14 cellular contexts compared by ENCODE assay signal in genomic region chr22:28008649-28009048, GRCh38.
"Had no signal": no experiment of that assay in that cellular context is flagged by ENCODE, and none has a peak within 500 bp of the region (broad histone marks: within the 10 kb centered on the region; RNA-seq: fewer than 3 reads in every experiment).

No MANE protein-coding gene starts in this region.

- H3K4me3 ChIP-seq: ascending aorta, right lobe of liver, skin epidermis, thyroid gland had no signal

- H3K36me3 ChIP-seq: right lobe of liver, thyroid gland had no signal

- H3K9me3 Mint-ChIP-seq: activated naive CD4-positive, alpha-beta T cell treated with anti-CD3 and anti-CD28 coated beads for 36 hours; activated naive CD8-positive, alpha-beta T cell treated with anti-CD3 and anti-CD28 coated beads for 36 hours; dendritic cell treated with granulocyte-macrophage colony-stimulating factor and Interleukin-4, amounts not matched to agents 40 ng/mL and 50 ng/mL, for 4 days; endodermal cell; natural killer cell treated with Interleukin-12 subunit alpha and Interleukin-12 subunit beta and Interleukin-15 and Interleukin-18, amount 100 ng/mL, for 72 hours; stimulated activated memory B cell treated with anti-CD40 and anti-IgM and Interleukin-4, amounts not matched to agents 10 μg/mL and 1 μg/mL and 100 μg/mL, for 72 hours; stimulated activated naive CD8-positive, alpha-beta T cell treated with anti-CD3 and anti-CD28 coated beads, Interleukin-15, amount 100 ng/mL, for 72 hours; T-cell; T-helper 2 cell treated with Interferon-gamma antibody and Interleukin-4, amounts not matched to agents 5 μg/mL and 100 μg/mL, for 36 hours had no signal

- H3K27ac Mint-ChIP-seq: activated CD4-positive, alpha-beta T cell treated with anti-CD3 and anti-CD28 coated beads for 36 hours; activated naive CD4-positive, alpha-beta T cell treated with anti-CD3 and anti-CD28 coated beads for 36 hours; activated naive CD8-positive, alpha-beta T cell treated with anti-CD3 and anti-CD28 coated beads for 36 hours; dendritic cell treated with granulocyte-macrophage colony-stimulating factor and Interleukin-4, amounts not matched to agents 40 ng/mL and 50 ng/mL, for 4 days; endodermal cell; natural killer cell treated with Interleukin-12 subunit alpha and Interleukin-12 subunit beta and Interleukin-15 and Interleukin-18, amount 100 ng/mL, for 72 hours; stimulated activated memory B cell treated with anti-CD40 and anti-IgM and Interleukin-4, amounts not matched to agents 10 μg/mL and 1 μg/mL and 100 μg/mL, for 72 hours; stimulated activated naive CD8-positive, alpha-beta T cell treated with anti-CD3 and anti-CD28 coated beads, Interleukin-15, amount 100 ng/mL, for 72 hours; T-cell; T-helper 2 cell treated with Interferon-gamma antibody and Interleukin-4, amounts not matched to agents 5 μg/mL and 100 μg/mL, for 36 hours had no signal

- H3K4me1 ChIP-seq: right lobe of liver had no signal

- H3K4me1 Mint-ChIP-seq: activated CD4-positive, alpha-beta T cell treated with anti-CD3 and anti-CD28 coated beads for 36 hours; activated naive CD8-positive, alpha-beta T cell treated with anti-CD3 and anti-CD28 coated beads for 36 hours; stimulated activated memory B cell treated with anti-CD40 and anti-IgM and Interleukin-4, amounts not matched to agents 10 μg/mL and 1 μg/mL and 100 μg/mL, for 72 hours; stimulated activated naive CD8-positive, alpha-beta T cell treated with anti-CD3 and anti-CD28 coated beads, Interleukin-15, amount 100 ng/mL, for 72 hours; T-cell had no signal

- H3K27ac ChIP-seq: ascending aorta, right lobe of liver, thyroid gland had no signal

- H3K27me3 ChIP-seq: ascending aorta, right lobe of liver, thyroid gland had no signal

- H3K4me3 Mint-ChIP-seq: activated CD4-positive, alpha-beta T cell treated with anti-CD3 and anti-CD28 coated beads for 36 hours; activated naive CD4-positive, alpha-beta T cell treated with anti-CD3 and anti-CD28 coated beads for 36 hours; activated naive CD8-positive, alpha-beta T cell treated with anti-CD3 and anti-CD28 coated beads for 36 hours; dendritic cell treated with granulocyte-macrophage colony-stimulating factor and Interleukin-4, amounts not matched to agents 40 ng/mL and 50 ng/mL, for 4 days; endodermal cell; natural killer cell treated with Interleukin-12 subunit alpha and Interleukin-12 subunit beta and Interleukin-15 and Interleukin-18, amount 100 ng/mL, for 72 hours; stimulated activated memory B cell treated with anti-CD40 and anti-IgM and Interleukin-4, amounts not matched to agents 10 μg/mL and 1 μg/mL and 100 μg/mL, for 72 hours; stimulated activated naive CD8-positive, alpha-beta T cell treated with anti-CD3 and anti-CD28 coated beads, Interleukin-15, amount 100 ng/mL, for 72 hours; T-cell; T-helper 2 cell treated with Interferon-gamma antibody and Interleukin-4, amounts not matched to agents 5 μg/mL and 100 μg/mL, for 36 hours had no signal

- H3K9me3 ChIP-seq: ascending aorta, right lobe of liver, thyroid gland had no signal

- H3K36me3 Mint-ChIP-seq: activated naive CD8-positive, alpha-beta T cell treated with anti-CD3 and anti-CD28 coated beads for 36 hours; natural killer cell treated with Interleukin-12 subunit alpha and Interleukin-12 subunit beta and Interleukin-15 and Interleukin-18, amount 100 ng/mL, for 72 hours; stimulated activated memory B cell treated with anti-CD40 and anti-IgM and Interleukin-4, amounts not matched to agents 10 μg/mL and 1 μg/mL and 100 μg/mL, for 72 hours; T-cell had no signal

- H3K27me3 Mint-ChIP-seq: activated CD4-positive, alpha-beta T cell treated with anti-CD3 and anti-CD28 coated beads for 36 hours; activated naive CD8-positive, alpha-beta T cell treated with anti-CD3 and anti-CD28 coated beads for 36 hours; dendritic cell treated with granulocyte-macrophage colony-stimulating factor and Interleukin-4, amounts not matched to agents 40 ng/mL and 50 ng/mL, for 4 days; stimulated activated naive CD8-positive, alpha-beta T cell treated with anti-CD3 and anti-CD28 coated beads, Interleukin-15, amount 100 ng/mL, for 72 hours had no signal
